ENCODE assay signal across 8 cellular contexts in genomic region chr3:108662141-108662738, GRCh38.
DNase-seq lines count a peak whose midpoint lies in the region; ATAC-seq and TF ChIP-seq lines count a peak whose summit lies in the region.

No MANE protein-coding gene starts in this region.

- H3K27me3 ChIP-seq in Loucy (ENCODE audit: insufficient read depth, low read length, poor library complexity, severe bottlenecking): no peaks in the 10 kb centered on the region
- no peaks in the 10 kb centered on the region for H3K27me3 ChIP-seq in Peyer's patch
- H3K27me3 ChIP-seq in heart right ventricle: no peaks in the 10 kb centered on the region
- H3K27me3 ChIP-seq in gastrocnemius medialis: no peaks in the 10 kb centered on the region

- H3K9me2 ChIP-seq in Loucy (replicated peaks; ENCODE audit: low read depth, low read length): no peaks in the 10 kb centered on the region

- no peaks in the 10 kb centered on the region for H3K9me3 ChIP-seq in Loucy (ENCODE audit: insufficient read depth, low read depth, low read length)
- H3K9me3 ChIP-seq in Peyer's patch: no peaks in the 10 kb centered on the region
- no peaks in the 10 kb centered on the region for H3K9me3 ChIP-seq in heart right ventricle
- H3K9me3 ChIP-seq in gastrocnemius medialis: no peaks in the 10 kb centered on the region

- no peak overlapping the region for H3K9ac ChIP-seq in Loucy (ENCODE audit: low read depth, low read length, poor library complexity, severe bottlenecking)

- no peaks in the 10 kb centered on the region for H3F3A ChIP-seq in Loucy (ENCODE audit: low read depth)

- no peak overlapping the region for H2AFZ ChIP-seq in Loucy (ENCODE audit: low read length)

- 20 to 25% methylated on average over 6 of the region's 6 CpGs for WGBS in heart right ventricle, 2 donors

- TF ChIP-seq POLR2A in Peyer's patch (IDR thresholded peaks at IDR 0.05) (no peak), gastrocnemius medialis (IDR thresholded peaks at IDR 0.05) (no peak)

- H3K36me3 ChIP-seq in Loucy (ENCODE audit: insufficient read depth, low read length) (no peaks in the 10 kb centered on the region), Peyer's patch (no peaks in the 10 kb centered on the region), heart right ventricle (peaks cover 0 to 18% (median 3%) of the 10 kb centered on the region in 9 donors), gastrocnemius medialis (no peaks in the 10 kb centered on the region)

- ATAC-seq in GM21529 (IDR thresholded peaks at IDR 0.05; ENCODE audit: unreplicated experiment) (peak; percentile 73), heart right ventricle (peak in 7 of 8 donors; percentile 58 to 78 (median 65)), gastrocnemius medialis (peak; percentile 90 to 94)

- TF ChIP-seq CTCF in Loucy (conservative IDR thresholded peaks at IDR 0.05; ENCODE audit: low read length) (peak; percentile 90), Peyer's patch (IDR thresholded peaks at IDR 0.05) (peak; percentile 63 to 91 (median 88)), heart right ventricle (IDR thresholded peaks at IDR 0.05) (peak; percentile 52 to 84 (median 78)), gastrocnemius medialis (IDR thresholded peaks at IDR 0.05 in 4 of 5, conservative IDR thresholded peaks at IDR 0.05 in 1 of 5) (peak; percentile 57 to 80 (median 67))

- H3K79me2 ChIP-seq in Loucy (ENCODE audit: insufficient read depth, low read length): no peaks in the 10 kb centered on the region

- H3K4me2 ChIP-seq in Loucy (ENCODE audit: low read depth, low read length, poor library complexity, severe bottlenecking): peak overlapping the region; percentile 37

- no peaks in the 10 kb centered on the region for H4K20me1 ChIP-seq in Loucy (ENCODE audit: insufficient read depth, low read length, poor library complexity, severe bottlenecking)

- H3K4me1 ChIP-seq in Loucy (ENCODE audit: insufficient read depth, low read length, poor library complexity, severe bottlenecking) (peaks cover 12% of the 10 kb centered on the region), Peyer's patch (no peaks in the 10 kb centered on the region), heart right ventricle (peaks cover 0 to 6% (median 0%) of the 10 kb centered on the region in 9 donors), gastrocnemius medialis (peaks cover 9 to 22% of the 10 kb centered on the region in 2 donors)

- no peak overlapping the region for H3K27ac ChIP-seq in Peyer's patch
- no peak overlapping the region for H3K27ac ChIP-seq in heart right ventricle
- H3K27ac ChIP-seq in gastrocnemius medialis: no peak overlapping the region

- intact Hi-C loops in heart right ventricle (cut with DNase I) (loop anchor here in 8 of 10 donors (2.0 to 10.0 kb wide), 5 partner anchors 253 to 423 kb away; no protein-coding TSS in a partner anchor), gastrocnemius medialis (cut with DNase I; ENCODE audit: low total_unique reads) (loop anchor here (1.0 to 10.0 kb wide), 3 partner anchors 253 to 1653 kb away; no protein-coding TSS in a partner anchor)

- in situ Hi-C loops in gastrocnemius medialis (cut with MboI; ENCODE audit: low sequenced_read_pairs in 4 of 4): loop anchor here in 3 of 4 donors (5.0 to 25.0 kb wide), 4 partner anchors 253 to 1650 kb away; no protein-coding TSS in a partner anchor

- peak; percentile 72 for DNase-seq in EH (ENCODE audit: low read depth)
- no peak for DNase-seq in Peyer's patch
- peak; percentile 23 for DNase-seq in activated naive CD8-positive, alpha-beta T cell treated with anti-CD3 and anti-CD28 coated beads, Interleukin-2, amount 50 U/mL, for 16 hours (ENCODE audit: low read depth, low spot score)
- peak in 1 of 2 donors; percentile 14 for DNase-seq in heart right ventricle
- peak in 1 of 2 donors; percentile 14 for DNase-seq in gastrocnemius medialis
- DNase-seq in cerebellar nuclear complex (lab: John Stamatoyannopoulos, UW): no peak

- H3K4me3 ChIP-seq in Loucy (ENCODE audit: low read length, poor library complexity, severe bottlenecking) (peak overlapping the region; percentile 41), Peyer's patch (no peak overlapping the region), heart right ventricle (peak overlapping the region in 2 of 10 donors; percentile 8 to 10), gastrocnemius medialis (no peak overlapping the region)

Comparison
In these comparisons a context has a peak if more than half of its experiments do, and no peak if none do; other contexts are left out.
1. DNase-seq: peak in EH (single experiment) and activated naive CD8-positive, alpha-beta T cell treated with anti-CD3 and anti-CD28 coated beads, Interleukin-2, amount 50 U/mL, for 16 hours (single experiment); none in Peyer's patch (0 of 3) and cerebellar nuclear complex (0 of 2).
2. Peak in every context shown above with its lines, with median percentiles within 50 percentile points of each other: ATAC-seq and CTCF ChIP-seq.